8 cellular contexts compared by ENCODE assay signal in genomic region chr19:10315335-10316214, GRCh38. TPM values are rescaled to one million over a fixed set of nuclear protein-coding genes. Genes with fewer than 3 reads are reported as not detected.
DNase-seq lines count a peak whose midpoint lies in the region; ATAC-seq and TF ChIP-seq lines count a peak whose summit lies in the region.

TSS of gene FDX2 (minus strand) at chr19:10316015. CDS start at chr19:10315996, 19 bp downstream.

- H3K27me3 ChIP-seq in H7 (ENCODE audit: control insufficient read depth, insufficient read depth, low read length) (no peaks in the 10 kb centered on the region), adrenal gland (no peaks in the 10 kb centered on the region), left ventricle myocardium inferior (ENCODE audit: low read depth) (no peaks in the 10 kb centered on the region), prostate gland (replicated peaks; ENCODE audit: insufficient read depth) (no peaks in the 10 kb centered on the region), upper lobe of right lung (no peaks in the 10 kb centered on the region)

- H3K4me1 ChIP-seq in adrenal gland (replicated peaks in 1 of 2) (peaks cover 7 to 12% of the 10 kb centered on the region in 2 donors), left ventricle myocardium inferior (peaks cover 19% of the 10 kb centered on the region), prostate gland (replicated peaks) (no peaks in the 10 kb centered on the region), upper lobe of right lung (peaks cover 8% of the 10 kb centered on the region)

- TF ChIP-seq CTCF in adrenal gland (IDR thresholded peaks at IDR 0.05) (no peak), left ventricle myocardium inferior (IDR thresholded peaks at IDR 0.05; ENCODE audit: borderline replicate concordance) (no peak), prostate gland (IDR thresholded peaks at IDR 0.05) (peak in 1 of 4 experiments; percentile 2), upper lobe of right lung (IDR thresholded peaks at IDR 0.05) (no peak)

- 0 to 4% (median 1%) methylated on average over 11 to 55 of the region's 55 CpGs for WGBS in adrenal gland, 4 donors
- under 1% methylated on average over 49 of the region's 55 CpGs for WGBS in prostate gland

- H3K4me3 ChIP-seq in H7 (ENCODE audit: insufficient read depth, low read depth, low read length), result peak within 1 kb of the TSS; percentile 89
- peak within 1 kb of the TSS; percentile 28 to 86 (median 82) for H3K4me3 ChIP-seq in adrenal gland
- H3K4me3 ChIP-seq in left ventricle myocardium inferior, result peak within 1 kb of the TSS; percentile 99
- H3K4me3 ChIP-seq in prostate gland, result peak within 1 kb of the TSS; percentile 66 to 94
- peak within 1 kb of the TSS; percentile 87 for H3K4me3 ChIP-seq in upper lobe of right lung

- DNase-seq in D341Med (ENCODE audit: low spot score) (peak; percentile 94), H7 (peak; percentile 97), NCI-H1417 treated with DMSO at 0.1 percent for 48 hours (lab: John Stamatoyannopoulos, UW) (peak; percentile 75), T-helper 1 cell (peak; percentile 80 to 90 (median 87)), adrenal gland (peak; percentile 82 to 93 (median 89)), left ventricle myocardium inferior (peak; percentile 90), prostate gland (ENCODE audit: low spot score) (peak; percentile 80), upper lobe of right lung (peak; percentile 95)

- peak within 1 kb of the TSS in 2 of 5 donors; percentile 45 to 70 for H3K27ac ChIP-seq in adrenal gland
- H3K27ac ChIP-seq in left ventricle myocardium inferior (replicated peaks), result peak within 1 kb of the TSS; percentile 72
- peak within 1 kb of the TSS; percentile 57 to 70 for H3K27ac ChIP-seq in prostate gland
- H3K27ac ChIP-seq in upper lobe of right lung, result peak within 1 kb of the TSS; percentile 58

- TF ChIP-seq POLR2A in adrenal gland (IDR thresholded peaks at IDR 0.05) (no peak), prostate gland (IDR thresholded peaks at IDR 0.05) (no peak)

- no peaks in the 10 kb centered on the region for H3K9me3 ChIP-seq in adrenal gland (replicated peaks in 1 of 3)
- no peaks in the 10 kb centered on the region for H3K9me3 ChIP-seq in left ventricle myocardium inferior (replicated peaks)
- no peaks in the 10 kb centered on the region for H3K9me3 ChIP-seq in prostate gland
- H3K9me3 ChIP-seq in upper lobe of right lung, result no peaks in the 10 kb centered on the region

- H3K36me3 ChIP-seq in H7 (replicated peaks; ENCODE audit: control insufficient read depth, insufficient read depth, low read length) (peaks cover 14% of the 10 kb centered on the region), adrenal gland (replicated peaks in 1 of 2) (peaks cover 0 to 40% of the 10 kb centered on the region in 2 donors), left ventricle myocardium inferior (peaks cover 41% of the 10 kb centered on the region), prostate gland (peaks cover 4 to 11% of the 10 kb centered on the region in 2 donors), upper lobe of right lung (peaks cover 30% of the 10 kb centered on the region)

- intact Hi-C loops in adrenal gland (cut with DNase I) (no loop called here), left ventricle myocardium inferior (cut with micrococcal nuclease) (no loop called here), prostate gland (cut with DNase I) (no loop called here), upper lobe of right lung (cut with DNase I) (no loop called here)

- peak; percentile 91 for ATAC-seq in upper lobe of right lung

RNA-seq across cellular contexts. Expression of gene FDX2, which starts in this region (rescaled TPM):
- 22.3 and 40.8 TPM in 2 replicates for total RNA-seq in H7 (2014; rRNA removed; shearing (Covaris generic))
- 10 to 100 TPM; 21.1 to 35.1 (median 29.8) TPM for total RNA-seq in adrenal gland
- polyA plus RNA-seq in adrenal gland, result 10 to 100 TPM; 26.6 to 45.3 (median 33.4) TPM
- total RNA-seq in left ventricle myocardium inferior, result 17.4 TPM
- 10 to 100 TPM; 20.9 to 29.9 TPM for total RNA-seq in prostate gland
- 19.2 TPM for total RNA-seq in upper lobe of right lung
